ENCODE assay signal across 1 cellular context in genomic region chr5:146520731-146521130, GRCh38.
TF ChIP-seq lines count a peak whose summit lies in the region.

No MANE protein-coding gene starts in this region.

TF ChIP-seq in HepG2, 621 proteins besides CTCF, POLR2A, EP300 and RAD21 (continued from another document):
- TF ChIP-seq ZC3H4 (CRISPR knock-in tag; IDR thresholded peaks at IDR 0.05; ENCODE audit: borderline replicate concordance) (no peak), ZBTB39 (CRISPR knock-in tag; IDR thresholded peaks at IDR 0.05) (no peak), TEAD3 (CRISPR knock-in tag; optimal IDR thresholded peaks at IDR 0.05; ENCODE audit: borderline replicate concordance) (peak; percentile 78), CAMTA2 (CRISPR knock-in tag; IDR thresholded peaks at IDR 0.05; ENCODE audit: borderline replicate concordance) (no peak), ZNF446 (CRISPR knock-in tag; IDR thresholded peaks at IDR 0.05) (no peak), SOX5 (CRISPR knock-in tag; IDR thresholded peaks at IDR 0.05; ENCODE audit: borderline replicate concordance) (0 out of 2 replicates have a peak, but pooled peaks have one; percentile 19)
